Comparison of ENCODE assay signal across 8 cellular contexts in the genomic region with DNA sequence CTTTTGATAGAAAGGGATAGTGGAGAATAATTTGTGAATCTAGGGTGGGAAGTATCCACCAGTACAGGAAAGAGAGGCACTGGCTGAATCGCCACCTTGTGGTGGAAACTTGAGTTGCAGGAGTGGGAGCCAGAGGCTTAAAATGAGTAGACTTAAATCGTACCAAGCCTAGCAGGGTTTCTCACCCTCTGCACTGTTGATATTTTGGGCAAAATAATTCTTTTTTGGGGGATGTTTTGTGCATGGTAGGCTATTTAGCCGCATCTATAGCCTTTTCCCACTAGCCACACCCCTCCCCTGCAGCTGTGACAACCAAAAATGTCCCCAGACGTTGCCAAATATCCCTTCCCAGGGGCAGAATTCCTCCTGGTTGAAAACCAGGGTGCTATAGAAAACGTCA.
DNase-seq lines count a peak whose midpoint lies in the region; ATAC-seq and TF ChIP-seq lines count a peak whose summit lies in the region.

No MANE protein-coding gene starts in this region.

- H3K27ac ChIP-seq in lower lobe of right lung = no peak overlapping the region

- DNase-seq in DMS 273 treated with DMSO at 0.1 percent for 48 hours (lab: John Stamatoyannopoulos, UW) (peak; percentile 33), NCI-H69 (lab: John Stamatoyannopoulos, UW) (peak; percentile 34), ecto neural progenitor cell (ENCODE audit: low spot score) (peak; percentile 82), lower lobe of right lung (peak; percentile 62)
- DNase-seq in activated CD4-positive, alpha-beta T cell treated with anti-CD3 and anti-CD28 coated beads, Interleukin-2, amount 50 U/mL, for 4 hours = peak; percentile 77 to 83
- peak; percentile 56 for DNase-seq in stimulated activated CD8-positive, alpha-beta memory T cell treated with anti-CD3 and anti-CD28 coated beads, Interleukin-12 subunit alpha, Interleukin-12 subunit beta, amount 100 ng/mL, for 4 hours (ENCODE audit: low read depth)

- ATAC-seq in HG02610 (IDR thresholded peaks at IDR 0.05; ENCODE audit: unreplicated experiment) (peak; percentile 71), lower lobe of right lung (peak; percentile 77 to 80), HG03439 (IDR thresholded peaks at IDR 0.05; ENCODE audit: unreplicated experiment) (no peak)

- no peaks in the 10 kb centered on the region for H3K36me3 ChIP-seq in lower lobe of right lung

- no peaks in the 10 kb centered on the region for H3K9me3 ChIP-seq in lower lobe of right lung

- H3K4me3 ChIP-seq in lower lobe of right lung = no peak overlapping the region

- H3K4me1 ChIP-seq in lower lobe of right lung = no peaks in the 10 kb centered on the region

- peaks cover 8% of the 10 kb centered on the region for H3K27me3 ChIP-seq in lower lobe of right lung (ENCODE audit: low read depth)

- intact Hi-C loops in lower lobe of right lung (cut with DNase I) = no loop called here

- peak; percentile 96 for TF ChIP-seq CTCF in lower lobe of right lung (IDR thresholded peaks at IDR 0.05)
